Comparison of ENCODE assay signal across 8 cellular contexts in the genomic region with DNA sequence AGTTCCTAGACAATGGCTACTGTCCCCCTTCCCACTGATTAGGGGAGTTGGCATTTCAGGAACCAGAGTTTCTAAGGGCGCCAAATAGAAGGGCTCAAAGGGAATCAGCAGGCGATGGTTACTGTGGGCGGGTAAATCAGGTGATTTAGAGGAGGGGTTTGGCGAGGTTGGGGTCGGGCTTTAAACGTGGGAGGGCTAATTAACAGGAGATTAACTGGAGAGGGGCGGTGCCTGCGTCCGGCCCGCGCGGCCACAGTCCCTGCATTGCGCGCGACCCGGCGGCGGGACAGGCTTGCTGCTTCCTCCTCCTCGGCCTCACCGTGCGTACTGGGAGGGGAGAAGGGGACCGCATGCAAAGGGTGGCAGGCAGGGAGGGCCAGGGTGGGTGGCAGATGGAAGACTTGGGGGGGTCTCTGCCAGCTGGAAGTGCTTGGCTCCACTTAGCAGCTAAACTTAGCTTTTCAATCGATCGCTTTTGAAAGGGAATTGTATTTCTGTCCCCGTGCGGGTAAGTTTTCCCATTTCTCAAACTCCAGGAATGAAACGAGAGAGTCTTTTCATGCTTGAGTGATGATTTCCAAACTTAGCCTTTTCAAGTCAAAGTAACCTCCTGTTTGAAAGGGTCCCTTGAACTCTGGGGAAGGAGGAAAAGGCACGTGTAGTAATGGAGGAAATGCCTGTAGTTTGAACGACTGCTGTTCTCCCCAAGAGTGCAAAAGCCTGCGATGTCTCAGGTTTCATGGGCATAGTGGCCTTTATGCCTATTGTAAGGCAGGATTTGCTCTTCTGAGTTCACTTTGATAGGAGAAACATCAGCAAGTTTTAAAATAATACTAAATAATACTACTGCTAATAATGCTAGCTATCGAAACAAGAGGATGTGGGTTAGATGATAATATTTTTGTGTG. TPM values are rescaled to one million over a fixed set of nuclear protein-coding genes. Genes with fewer than 3 reads are reported as not detected.
DNase-seq lines count a peak whose midpoint lies in the region; ATAC-seq and TF ChIP-seq lines count a peak whose summit lies in the region.
"Had no signal": no experiment of that assay in that cellular context is flagged by ENCODE, and none has a peak within 500 bp of the region (broad histone marks: within the 10 kb centered on the region; RNA-seq: fewer than 3 reads in every experiment).

A gene with protein sequence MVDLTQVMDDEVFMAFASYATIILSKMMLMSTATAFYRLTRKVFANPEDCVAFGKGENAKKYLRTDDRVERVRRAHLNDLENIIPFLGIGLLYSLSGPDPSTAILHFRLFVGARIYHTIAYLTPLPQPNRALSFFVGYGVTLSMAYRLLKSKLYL (plus strand): TSS at position 255 of the 908 bp plus-strand sequence. CDS start 6,608 bp downstream, outside the sequence.

- H3K4me3 ChIP-seq in epithelial cell of proximal tubule (ENCODE audit: low read depth, low read length) (peak within 1 kb of the TSS; percentile 72), mesodermal cell (ENCODE audit: extremely low read depth, insufficient read depth, low read length, poor library complexity, severe bottlenecking) (peak within 1 kb of the TSS; percentile 49), uterus (peak within 1 kb of the TSS; percentile 26 to 31)

- H3K27me3 ChIP-seq in uterus, result no peaks in the 10 kb centered on the region

- peak; percentile 82 for ATAC-seq in GM18907 (IDR thresholded peaks at IDR 0.05; ENCODE audit: unreplicated experiment)
- ATAC-seq in HG03354 (IDR thresholded peaks at IDR 0.05; ENCODE audit: poor library complexity, severe bottlenecking, unreplicated experiment), result peak; percentile 74

- TF ChIP-seq CTCF in epithelial cell of proximal tubule (conservative IDR thresholded peaks at IDR 0.05; ENCODE audit: low read depth, low read length), result no peak
- TF ChIP-seq CTCF in uterus (IDR thresholded peaks at IDR 0.05), result no peak

- H3K9me3 ChIP-seq in mesodermal cell (ENCODE audit: control insufficient read depth, low read length) (no peaks in the 10 kb centered on the region), uterus (no peaks in the 10 kb centered on the region)

- CTCF ChIA-PET in activated naive CD4-positive, alpha-beta T cell treated with anti-CD3 and anti-CD28 coated beads, Interleukin-2, amount 10 ng/mL, durations not matched to agents 7 days and 5 days (lab: Charles Lee), result no interaction called here

- no peaks in the 10 kb centered on the region for H3K9me3 Mint-ChIP-seq in activated naive CD4-positive, alpha-beta T cell treated with anti-CD3 and anti-CD28 coated beads, Interleukin-2, amount 10 ng/mL, durations not matched to agents 7 days and 5 days

- no peaks in the 10 kb centered on the region for H3K36me3 Mint-ChIP-seq in activated naive CD4-positive, alpha-beta T cell treated with anti-CD3 and anti-CD28 coated beads, Interleukin-2, amount 10 ng/mL, durations not matched to agents 7 days and 5 days
- H3K36me3 Mint-ChIP-seq: activated naive CD4-positive, alpha-beta T cell treated with anti-CD3 and anti-CD28 coated beads, Interleukin-2, amount 50 U/mL, for 24 hours had no signal

- 1% methylated on average over 15 to 18 of the region's 31 CpGs for WGBS in mesodermal cell (ENCODE audit: insufficient coverage in 2 of 2), 2 experiments

- peaks cover 17% of the 10 kb centered on the region for H3K27me3 Mint-ChIP-seq in activated naive CD4-positive, alpha-beta T cell treated with anti-CD3 and anti-CD28 coated beads, Interleukin-2, amount 10 ng/mL, durations not matched to agents 7 days and 5 days

- no peak within 1 kb of the TSS for H3K27ac Mint-ChIP-seq in activated naive CD4-positive, alpha-beta T cell treated with anti-CD3 and anti-CD28 coated beads, Interleukin-2, amount 10 ng/mL, durations not matched to agents 7 days and 5 days
- H3K27ac Mint-ChIP-seq: activated naive CD4-positive, alpha-beta T cell treated with anti-CD3 and anti-CD28 coated beads, Interleukin-2, amount 50 U/mL, for 24 hours had no signal

- no peaks in the 10 kb centered on the region for H3K36me3 ChIP-seq in mesodermal cell (ENCODE audit: control insufficient read depth, insufficient read depth, low read length)
- H3K36me3 ChIP-seq in uterus, result no peaks in the 10 kb centered on the region

- intact Hi-C loops in uterus (cut with DNase I; ENCODE audit: low total_unique reads), result no loop called here

- H3K27ac ChIP-seq in mesodermal cell (ENCODE audit: low read depth, low read length, severe bottlenecking), result peak within 1 kb of the TSS; percentile 32
- peak within 1 kb of the TSS; percentile 62 to 69 for H3K27ac ChIP-seq in uterus

- H3K4me1 Mint-ChIP-seq in activated naive CD4-positive, alpha-beta T cell treated with anti-CD3 and anti-CD28 coated beads, Interleukin-2, amount 10 ng/mL, durations not matched to agents 7 days and 5 days, result no peaks in the 10 kb centered on the region
- H3K4me1 Mint-ChIP-seq: activated naive CD4-positive, alpha-beta T cell treated with anti-CD3 and anti-CD28 coated beads, Interleukin-2, amount 50 U/mL, for 24 hours had no signal

- peak in 1 of 2 donors; percentile 20 for TF ChIP-seq POLR2A in uterus (IDR thresholded peaks at IDR 0.05)

- H3K4me1 ChIP-seq in mesodermal cell (ENCODE audit: control insufficient read depth, insufficient read depth, low read length, poor library complexity, severe bottlenecking), result peaks cover 13% of the 10 kb centered on the region
- H3K4me1 ChIP-seq in uterus, result no peaks in the 10 kb centered on the region

- DNase-seq in OCI-M1 (lab: John Stamatoyannopoulos, UW) (peak; percentile 90), epithelial cell of proximal tubule (ENCODE audit: low read depth) (no peak), uterus (peak; percentile 19 to 60)
- no peak for DNase-seq in activated naive CD4-positive, alpha-beta T cell treated with anti-CD3 and anti-CD28 coated beads, Interleukin-2, amount 10 ng/mL, durations not matched to agents 7 days and 5 days

- no peak within 1 kb of the TSS for H3K4me3 Mint-ChIP-seq in activated naive CD4-positive, alpha-beta T cell treated with anti-CD3 and anti-CD28 coated beads, Interleukin-2, amount 10 ng/mL, durations not matched to agents 7 days and 5 days
- H3K4me3 Mint-ChIP-seq: activated naive CD4-positive, alpha-beta T cell treated with anti-CD3 and anti-CD28 coated beads, Interleukin-2, amount 50 U/mL, for 24 hours had no signal

RNA-seq across cellular contexts. Expression of the gene that starts here (rescaled TPM):
- total RNA-seq in epithelial cell of proximal tubule (49.4 and 130 TPM in 2 replicates), uterus (10 to 100 TPM in 3 of 4 donors, 1 to 10 TPM in 1; 4.6 to 85.6 (median 22.8) TPM)
- 68.5 TPM for polyA plus RNA-seq in mesodermal cell (2013, experiment 1 of 2)
- 73.4 TPM for polyA plus RNA-seq in mesodermal cell (2013, experiment 2 of 2)

Comparison
In these comparisons a context has a peak if more than half of its experiments do, and no peak if none do; other contexts are left out.
1. DNase-seq: peak in OCI-M1 (single experiment) and uterus (2 of 2); none in epithelial cell of proximal tubule (single experiment) and activated naive CD4-positive, alpha-beta T cell treated with anti-CD3 and anti-CD28 coated beads, Interleukin-2, amount 10 ng/mL, durations not matched to agents 7 days and 5 days (single experiment).
2. Peak in every context shown above with its lines, with median percentiles within 50 percentile points of each other: H3K4me3 ChIP-seq.